8 cellular contexts compared by ENCODE assay signal in genomic region chr22:25085930-25086901, GRCh38.
DNase-seq lines count a peak whose midpoint lies in the region; ATAC-seq and TF ChIP-seq lines count a peak whose summit lies in the region.

No MANE protein-coding gene starts in this region.

- peak; percentile 2 for DNase-seq in NCI-H82 (lab: John Stamatoyannopoulos, UW)
- no peak for DNase-seq in NCI-H82 treated with DMSO at 0.1 percent for 48 hours (lab: John Stamatoyannopoulos, UW; ENCODE audit: unreplicated experiment)
- peak; percentile 60 to 92 for DNase-seq in ascending aorta (ENCODE audit: low spot score in 2 of 2)
- DNase-seq in pulmonary artery endothelial cell (ENCODE audit: low read depth, low spot score), result peak; percentile 93
- DNase-seq in NCI-H1092 treated with DMSO at 0.1 percent for 48 hours (lab: John Stamatoyannopoulos, UW), result no peak
- DNase-seq in activated gamma-delta T cell (lab: John Stamatoyannopoulos, UW), result no peak
- DNase-seq in iPS-NIHi11 (ENCODE audit: low spot score), result no peak

- no peak for TF ChIP-seq CTCF in ascending aorta (IDR thresholded peaks at IDR 0.05)

- peak overlapping the region; percentile 91 to 96 for H3K27ac ChIP-seq in ascending aorta

- peaks cover 26 to 79% of the 10 kb centered on the region in 2 donors for H3K4me1 ChIP-seq in ascending aorta

- H3K4me3 ChIP-seq in ascending aorta, result peak overlapping the region in 1 of 2 donors; percentile 2

- peaks cover 0 to 9% of the 10 kb centered on the region in 2 donors for H3K36me3 ChIP-seq in ascending aorta

- intact Hi-C loops in ascending aorta (cut with DNase I), result loop anchor here (1.0 to 2.0 kb wide), 3 partner anchors 13 to 25 kb away; no protein-coding TSS in a partner anchor

- ATAC-seq in HG03095 (IDR thresholded peaks at IDR 0.05; ENCODE audit: unreplicated experiment), result peak; percentile 79

- H3K9me3 ChIP-seq in ascending aorta, result no peaks in the 10 kb centered on the region

- no peaks in the 10 kb centered on the region for H3K27me3 ChIP-seq in ascending aorta

Comparison
In these comparisons a context has a peak if more than half of its experiments do, and no peak if none do; other contexts are left out.
1. DNase-seq: peak in NCI-H82 (single experiment), ascending aorta (2 of 2) and pulmonary artery endothelial cell (single experiment); none in NCI-H82 treated with DMSO at 0.1 percent for 48 hours (single experiment), NCI-H1092 treated with DMSO at 0.1 percent for 48 hours (single experiment), activated gamma-delta T cell (single experiment) and iPS-NIHi11 (single experiment).